8 cellular contexts compared by ENCODE assay signal in the genomic region with DNA sequence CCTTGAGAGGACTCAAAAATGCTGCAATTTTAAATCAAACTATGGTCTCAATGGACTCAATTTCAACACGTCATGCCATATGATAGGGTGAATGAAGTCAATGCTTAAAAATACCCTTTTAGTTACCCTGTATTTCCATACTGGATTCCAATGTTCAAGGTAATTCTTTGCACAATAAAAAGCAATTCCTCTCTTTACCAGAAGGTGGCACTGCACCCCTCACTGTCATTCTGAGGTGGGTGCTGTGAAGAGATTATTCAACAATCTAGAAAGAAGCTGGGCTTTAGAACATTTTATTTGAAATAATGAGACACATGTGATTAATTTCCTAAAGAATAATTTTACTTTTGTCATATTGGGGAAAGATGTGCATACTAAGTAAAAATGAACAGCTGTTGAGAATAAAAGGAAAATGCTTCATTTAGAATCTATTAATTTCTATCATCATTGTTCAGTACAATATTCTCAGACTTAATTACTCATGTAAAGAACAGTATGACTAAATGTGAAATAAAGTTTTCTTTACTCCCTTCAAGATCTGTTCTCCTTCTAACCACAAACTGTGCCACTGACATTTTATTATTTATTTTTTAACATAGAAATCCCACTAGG.
DNase-seq lines count a peak whose midpoint lies in the region; FAIRE-seq and TF ChIP-seq lines count a peak whose summit lies in the region.

No MANE protein-coding gene starts in this region.

- peak; percentile 31 for DNase-seq in GDM1 (lab: John Stamatoyannopoulos, UW)
- peak; percentile 9 for DNase-seq in H54 (ENCODE audit: insufficient read length, low spot score)
- peak; percentile 6 for DNase-seq in LHCN-M2 (ENCODE audit: low read depth)
- peak; percentile 16 for DNase-seq in SKM-1 (lab: John Stamatoyannopoulos, UW; ENCODE audit: unreplicated experiment)
- DNase-seq in foreskin fibroblast = peak; percentile 0 to 54
- DNase-seq in retinal pigment epithelial cell (ENCODE audit: low read depth) = no peak
- no peak for DNase-seq in activated T-cell treated with anti-CD3 and anti-CD28 coated beads, Interleukin-2, amount 50 U/mL, for 48 hours

- TF ChIP-seq CTCF in foreskin fibroblast (IDR thresholded peaks at IDR 0.05; ENCODE audit: low read depth, low read length) (peak; percentile 78), retinal pigment epithelial cell (conservative IDR thresholded peaks at IDR 0.05; ENCODE audit: low read depth, low read length) (peak; percentile 81)

- no peak for TF ChIP-seq POLR2A in H54 (IDR thresholded peaks at IDR 0.05; ENCODE audit: low read depth, low read length)

- FAIRE-seq in A204.1 (lab: Jason Lieb, UNC) (peak; percentile 96), H54 (lab: Jason Lieb, UNC) (peak; percentile 99)

- H3K4me3 ChIP-seq in foreskin fibroblast (ENCODE audit: low read depth in 1 of 2, low read length in 2 of 2) (no peak overlapping the region), retinal pigment epithelial cell (ENCODE audit: low read length) (no peak overlapping the region)

Comparison
In these comparisons a context has a peak if more than half of its experiments do, and no peak if none do; other contexts are left out.
1. DNase-seq: peak in GDM1 (single experiment), H54 (single experiment), LHCN-M2 (single experiment), SKM-1 (single experiment) and foreskin fibroblast (2 of 2); none in retinal pigment epithelial cell (single experiment) and activated T-cell treated with anti-CD3 and anti-CD28 coated beads, Interleukin-2, amount 50 U/mL, for 48 hours (0 of 2).